ENCODE assay signal across 1 cellular context in genomic region chr14:20613094-20614037, GRCh38.
TF ChIP-seq lines count a peak whose summit lies in the region.

No MANE protein-coding gene starts in this region.

TF ChIP-seq in K562, 482 proteins besides CTCF, POLR2A, EP300 and RAD21 (continued from another document and continues in another):
- TF ChIP-seq, protein P1, sequence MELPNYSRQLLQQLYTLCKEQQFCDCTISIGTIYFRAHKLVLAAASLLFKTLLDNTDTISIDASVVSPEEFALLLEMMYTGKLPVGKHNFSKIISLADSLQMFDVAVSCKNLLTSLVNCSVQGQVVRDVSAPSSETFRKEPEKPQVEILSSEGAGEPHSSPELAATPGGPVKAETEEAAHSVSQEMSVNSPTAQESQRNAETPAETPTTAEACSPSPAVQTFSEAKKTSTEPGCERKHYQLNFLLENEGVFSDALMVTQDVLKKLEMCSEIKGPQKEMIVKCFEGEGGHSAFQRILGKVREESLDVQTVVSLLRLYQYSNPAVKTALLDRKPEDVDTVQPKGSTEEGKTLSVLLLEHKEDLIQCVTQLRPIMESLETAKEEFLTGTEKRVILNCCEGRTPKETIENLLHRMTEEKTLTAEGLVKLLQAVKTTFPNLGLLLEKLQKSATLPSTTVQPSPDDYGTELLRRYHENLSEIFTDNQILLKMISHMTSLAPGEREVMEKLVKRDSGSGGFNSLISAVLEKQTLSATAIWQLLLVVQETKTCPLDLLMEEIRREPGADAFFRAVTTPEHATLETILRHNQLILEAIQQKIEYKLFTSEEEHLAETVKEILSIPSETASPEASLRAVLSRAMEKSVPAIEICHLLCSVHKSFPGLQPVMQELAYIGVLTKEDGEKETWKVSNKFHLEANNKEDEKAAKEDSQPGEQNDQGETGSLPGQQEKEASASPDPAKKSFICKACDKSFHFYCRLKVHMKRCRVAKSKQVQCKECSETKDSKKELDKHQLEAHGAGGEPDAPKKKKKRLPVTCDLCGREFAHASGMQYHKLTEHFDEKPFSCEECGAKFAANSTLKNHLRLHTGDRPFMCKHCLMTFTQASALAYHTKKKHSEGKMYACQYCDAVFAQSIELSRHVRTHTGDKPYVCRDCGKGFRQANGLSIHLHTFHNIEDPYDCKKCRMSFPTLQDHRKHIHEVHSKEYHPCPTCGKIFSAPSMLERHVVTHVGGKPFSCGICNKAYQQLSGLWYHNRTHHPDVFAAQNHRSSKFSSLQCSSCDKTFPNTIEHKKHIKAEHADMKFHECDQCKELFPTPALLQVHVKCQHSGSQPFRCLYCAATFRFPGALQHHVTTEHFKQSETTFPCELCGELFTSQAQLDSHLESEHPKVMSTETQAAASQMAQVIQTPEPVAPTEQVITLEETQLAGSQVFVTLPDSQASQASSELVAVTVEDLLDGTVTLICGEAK (IDR thresholded peaks at IDR 0.05), result peak; percentile 77
- TF ChIP-seq, protein P1 (CRISPR knock-in tag; IDR thresholded peaks at IDR 0.05), result no peak
- no peak; the same call in 1 of the 2 replicates for TF ChIP-seq CREB1 (IDR thresholded peaks at IDR 0.05)
- TF ChIP-seq CREB1 (CRISPR knock-in tag; IDR thresholded peaks at IDR 0.05), result 0 out of 2 replicates have a peak, but pooled peaks have one; percentile 40
- no peak for TF ChIP-seq CHD7 (IDR thresholded peaks at IDR 0.05; ENCODE audit: low read depth, low read length)
- TF ChIP-seq TRIM24 (IDR thresholded peaks at IDR 0.05), result peak in 1 of 2 experiments; percentile 45; a peak in 1 of 4 replicates
- TF ChIP-seq, protein P2, sequence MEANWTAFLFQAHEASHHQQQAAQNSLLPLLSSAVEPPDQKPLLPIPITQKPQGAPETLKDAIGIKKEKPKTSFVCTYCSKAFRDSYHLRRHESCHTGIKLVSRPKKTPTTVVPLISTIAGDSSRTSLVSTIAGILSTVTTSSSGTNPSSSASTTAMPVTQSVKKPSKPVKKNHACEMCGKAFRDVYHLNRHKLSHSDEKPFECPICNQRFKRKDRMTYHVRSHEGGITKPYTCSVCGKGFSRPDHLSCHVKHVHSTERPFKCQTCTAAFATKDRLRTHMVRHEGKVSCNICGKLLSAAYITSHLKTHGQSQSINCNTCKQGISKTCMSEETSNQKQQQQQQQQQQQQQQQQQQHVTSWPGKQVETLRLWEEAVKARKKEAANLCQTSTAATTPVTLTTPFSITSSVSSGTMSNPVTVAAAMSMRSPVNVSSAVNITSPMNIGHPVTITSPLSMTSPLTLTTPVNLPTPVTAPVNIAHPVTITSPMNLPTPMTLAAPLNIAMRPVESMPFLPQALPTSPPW (CRISPR knock-in tag; IDR thresholded peaks at IDR 0.05), result peak; percentile 42; the same call in 1 of the 2 replicates
- TF ChIP-seq ZSCAN29 (IDR thresholded peaks at IDR 0.05), result peak; percentile 63
- peak; percentile 76 for TF ChIP-seq ZNF592 (IDR thresholded peaks at IDR 0.05)
- peak; percentile 99 for TF ChIP-seq TEAD2 (tag; IDR thresholded peaks at IDR 0.05)
- peak; percentile 72; the same call in 1 of the 2 replicates for TF ChIP-seq HNRNPL (IDR thresholded peaks at IDR 0.05; ENCODE audit: low read depth, low read length)
- TF ChIP-seq TEAD4 (IDR thresholded peaks at IDR 0.05; ENCODE audit: low read length), result peak; percentile 93
- TF ChIP-seq TEAD4 (CRISPR knock-in tag; IDR thresholded peaks at IDR 0.05; ENCODE audit: borderline replicate concordance), result peak; percentile 97
- peak; percentile 82 for TF ChIP-seq BHLHE40 (IDR thresholded peaks at IDR 0.05; ENCODE audit: low read length)
- TF ChIP-seq ATF7 (IDR thresholded peaks at IDR 0.05), result peak; percentile 76
- TF ChIP-seq MEIS2 (IDR thresholded peaks at IDR 0.05; ENCODE audit: partially characterized antibody), result peak; percentile 73
- 0 out of 2 replicates have a peak, but pooled peaks have one; percentile 34 for TF ChIP-seq ZNF766 (CRISPR knock-in tag; conservative IDR thresholded peaks at IDR 0.05)
- TF ChIP-seq BCOR (IDR thresholded peaks at IDR 0.05), result 0 out of 2 replicates have a peak, but pooled peaks have one; percentile 70
- peak; percentile 94 for TF ChIP-seq ADNP (tag; IDR thresholded peaks at IDR 0.05)
- no peak for TF ChIP-seq SAP30 (IDR thresholded peaks at IDR 0.05; ENCODE audit: borderline replicate concordance, insufficient read depth, low read depth, low read length, poor library complexity, severe bottlenecking)
- peak; percentile 50 for TF ChIP-seq LEF1 (IDR thresholded peaks at IDR 0.05)
- peak in 1 of 2 experiments; percentile 33 for TF ChIP-seq NCOA2 (IDR thresholded peaks at IDR 0.05; ENCODE audit: partially characterized antibody in 2 of 2)
- peak; percentile 71 for TF ChIP-seq MYC (IDR thresholded peaks at IDR 0.05; ENCODE audit: low read depth, low read length)
- TF ChIP-seq MYC (CRISPR knock-in tag; IDR thresholded peaks at IDR 0.05; ENCODE audit: borderline replicate concordance, low read depth), result no peak
- TF ChIP-seq FOXM1 (IDR thresholded peaks at IDR 0.05; ENCODE audit: low read depth), result no peak
- TF ChIP-seq FOXM1 (CRISPR knock-in tag; IDR thresholded peaks at IDR 0.05; ENCODE audit: low read depth), result no peak
- TF ChIP-seq EP400 (IDR thresholded peaks at IDR 0.05), result peak; percentile 52
- 0 out of 2 replicates have a peak, but pooled peaks have one; percentile 23 for TF ChIP-seq MITF (IDR thresholded peaks at IDR 0.05)
